Comparison of ENCODE assay signal across 36 cellular contexts in the genomic region with DNA sequence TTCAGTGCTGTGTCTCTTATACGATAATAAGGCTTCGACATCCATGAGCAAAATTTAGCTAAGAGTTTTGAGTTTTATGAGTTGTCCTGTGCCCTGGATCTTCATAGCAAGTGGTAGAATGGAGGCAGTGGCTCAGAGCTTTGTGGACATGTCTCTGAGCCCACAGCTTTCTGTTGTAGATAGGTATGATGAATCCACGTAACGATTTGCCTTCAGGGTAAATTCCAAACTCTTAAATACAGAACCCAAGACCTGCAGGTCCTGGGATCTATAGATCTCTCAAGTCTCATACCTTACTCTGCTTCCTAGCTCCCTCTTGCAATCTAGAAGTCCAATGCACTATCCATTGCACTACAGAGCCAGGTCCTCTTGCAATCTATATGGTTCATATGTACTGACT. TPM values are rescaled to one million over a fixed set of nuclear protein-coding genes. Genes with fewer than 3 reads are reported as not detected.
A peak's percentile ranks its signal among the peaks of the same experiment; 100 is the strongest.
DNase-seq lines count a peak whose midpoint lies in the region; ATAC-seq, FAIRE-seq and TF ChIP-seq lines count a peak whose summit lies in the region.
"Had no signal": no experiment of that assay in that cellular context is flagged by ENCODE, and none has a peak within 500 bp of the region (broad histone marks: within the 10 kb centered on the region; RNA-seq: fewer than 3 reads in every experiment).

No MANE protein-coding gene starts in this region.

- no peak overlapping the region for H2BK12ac ChIP-seq in trophoblast cell (ENCODE audit: low read length)

- no peak overlapping the region for H2AFZ ChIP-seq in trophoblast cell (ENCODE audit: insufficient read depth, low read length, poor library complexity)

- no peak overlapping the region for H3K4me3 ChIP-seq in esophagus muscularis mucosa
- no peak overlapping the region for H3K4me3 ChIP-seq in trophoblast cell (ENCODE audit: low read depth, low read length)
- H3K4me3 ChIP-seq: A549; BLaER1; BLaER1 treated with 17β-estradiol and CSF1 and Interleukin-3, amounts not matched to agents 10 nM and 100 nM had no signal

- H3K9me3 ChIP-seq in esophagus muscularis mucosa (no peaks in the 10 kb centered on the region), trophoblast cell (ENCODE audit: insufficient read depth, low read depth, low read length) (no peaks in the 10 kb centered on the region)
- H3K9me3 ChIP-seq: A549; BE2C; BLaER1; BLaER1 treated with 17β-estradiol and CSF1 and Interleukin-3, amounts not matched to agents 10 nM and 100 nM; Caco-2 had no signal

- no peaks in the 10 kb centered on the region for H3K9me3 Mint-ChIP-seq in naive thymus-derived CD8-positive, alpha-beta T cell
- no peaks in the 10 kb centered on the region for H3K9me3 Mint-ChIP-seq in activated T-helper 2 cell treated with anti-CD3 and anti-CD28 coated beads, Interferon-gamma antibody, Interleukin-2, Interleukin-4, amounts not matched to agents 10 μg/mL and 5 μg/mL and 100 μg/mL, durations not matched to agents 14 hours and 24 hours and 36 hours
- H3K9me3 Mint-ChIP-seq: CD4-positive, alpha-beta memory T cell; CD4-positive, alpha-beta T cell; CD8-positive, alpha-beta memory T cell; CD8-positive, alpha-beta T cell had no signal

- no peak overlapping the region for H3K4me3 Mint-ChIP-seq in naive thymus-derived CD8-positive, alpha-beta T cell
- H3K4me3 Mint-ChIP-seq in activated T-helper 2 cell treated with anti-CD3 and anti-CD28 coated beads, Interferon-gamma antibody, Interleukin-2, Interleukin-4, amounts not matched to agents 10 μg/mL and 5 μg/mL and 100 μg/mL, durations not matched to agents 14 hours and 24 hours and 36 hours (ENCODE audit: low read depth) = no peak overlapping the region
- H3K4me3 Mint-ChIP-seq: B cell; CD14-positive monocyte; CD4-positive, alpha-beta memory T cell; CD4-positive, alpha-beta T cell; CD4-positive, CD25-positive, alpha-beta regulatory T cell; CD8-positive, alpha-beta memory T cell; CD8-positive, alpha-beta T cell had no signal

- TF ChIP-seq POLR2A in H54 (IDR thresholded peaks at IDR 0.05; ENCODE audit: low read depth, low read length) (no peak), esophagus muscularis mucosa (IDR thresholded peaks at IDR 0.05; ENCODE audit: low read depth) (no peak)

- no peak overlapping the region for H3K4ac ChIP-seq in trophoblast cell (ENCODE audit: low read depth, low read length)

- H3K79me1 ChIP-seq in trophoblast cell (ENCODE audit: low read length) = no peaks in the 10 kb centered on the region

- H3K23ac ChIP-seq in trophoblast cell (ENCODE audit: low read length) = no peak overlapping the region

- no peaks in the 10 kb centered on the region for H3K36me3 ChIP-seq in esophagus muscularis mucosa
- no peaks in the 10 kb centered on the region for H3K36me3 ChIP-seq in trophoblast cell (ENCODE audit: control insufficient read depth in 1 of 2, insufficient read depth in 2 of 2, low read length in 2 of 2)
- H3K36me3 ChIP-seq: BE2C; BLaER1; BLaER1 treated with 17β-estradiol and CSF1 and Interleukin-3, amounts not matched to agents 10 nM and 100 nM had no signal

- H3K9ac ChIP-seq in trophoblast cell (ENCODE audit: low read length) = no peak overlapping the region
- H3K9ac ChIP-seq: BLaER1; BLaER1 treated with 17β-estradiol and CSF1 and Interleukin-3, amounts not matched to agents 10 nM and 100 nM had no signal

- no peak overlapping the region for H3K18ac ChIP-seq in trophoblast cell (ENCODE audit: low read length)

- H4K91ac ChIP-seq in trophoblast cell (ENCODE audit: low read depth, low read length) = no peak overlapping the region

- H4K12ac ChIP-seq in trophoblast cell (ENCODE audit: low read depth, low read length) = no peak overlapping the region

- POLR2A ChIA-PET in naive thymus-derived CD8-positive, alpha-beta T cell (lab: Charles Lee) = no interaction called here

- peak; percentile 4 for DNase-seq in ELF-1 (ENCODE audit: low read depth, low spot score)
- no peak for DNase-seq in H54 (ENCODE audit: insufficient read length, low spot score)
- DNase-seq in esophagus muscularis mucosa (ENCODE audit: extremely low spot score) = peak; percentile 66
- DNase-seq in trophoblast cell = peak; percentile 35 to 91
- DNase-seq in NCI-H1436 (lab: John Stamatoyannopoulos, UW) = no peak
- DNase-seq in naive thymus-derived CD8-positive, alpha-beta T cell = no peak
- no peak for DNase-seq in activated T-helper 2 cell treated with anti-CD3 and anti-CD28 coated beads, Interferon-gamma antibody, Interleukin-2, Interleukin-4, amounts not matched to agents 10 μg/mL and 5 μg/mL and 100 μg/mL, durations not matched to agents 14 hours and 24 hours and 36 hours (ENCODE audit: low spot score)
- DNase-seq: 8988T; ACHN; AML-193; BE2C; C1 segment of cervical spinal cord; Caco-2; Calu3; CD4-positive, alpha-beta memory T cell; CD4-positive, alpha-beta T cell; CD4-positive, CD25-positive, alpha-beta regulatory T cell; CD8-positive, alpha-beta memory T cell; CD8-positive, alpha-beta T cell; COR-L47; DMS 273 treated with DMSO at 0.1 percent for 48 hours; DMS153; DMS53; DMS79; DMS79 treated with DMSO at 0.1 percent for 48 hours; DND-41; EL had no signal

- H3K27ac ChIP-seq in esophagus muscularis mucosa (replicated peaks in 1 of 4) (no peak overlapping the region), trophoblast cell (ENCODE audit: low read depth, low read length) (no peak overlapping the region)
- H3K27ac ChIP-seq: 22Rv1; A549; BLaER1; BLaER1 treated with 17β-estradiol and CSF1 and Interleukin-3, amounts not matched to agents 10 nM and 100 nM; C4-2B had no signal

- no peak overlapping the region for H3K14ac ChIP-seq in trophoblast cell (ENCODE audit: low read length)

- H3K4me1 Mint-ChIP-seq in naive thymus-derived CD8-positive, alpha-beta T cell = no peaks in the 10 kb centered on the region
- no peaks in the 10 kb centered on the region for H3K4me1 Mint-ChIP-seq in activated T-helper 2 cell treated with anti-CD3 and anti-CD28 coated beads, Interferon-gamma antibody, Interleukin-2, Interleukin-4, amounts not matched to agents 10 μg/mL and 5 μg/mL and 100 μg/mL, durations not matched to agents 14 hours and 24 hours and 36 hours (ENCODE audit: low read depth)
- H3K4me1 Mint-ChIP-seq: B cell; CD14-positive monocyte; CD4-positive, alpha-beta memory T cell; CD4-positive, CD25-positive, alpha-beta regulatory T cell; CD8-positive, alpha-beta memory T cell had no signal

- TF ChIP-seq EP300 in esophagus muscularis mucosa (IDR thresholded peaks at IDR 0.05) = no peak

- no peak overlapping the region for H2BK120ac ChIP-seq in trophoblast cell (ENCODE audit: insufficient read depth, low read length, poor library complexity)

- H4K8ac ChIP-seq in trophoblast cell (ENCODE audit: low read depth, low read length) = no peak overlapping the region

- no peak for TF ChIP-seq CTCF in esophagus muscularis mucosa (IDR thresholded peaks at IDR 0.05)

- no peak overlapping the region for H3K27ac Mint-ChIP-seq in naive thymus-derived CD8-positive, alpha-beta T cell
- H3K27ac Mint-ChIP-seq in activated T-helper 2 cell treated with anti-CD3 and anti-CD28 coated beads, Interferon-gamma antibody, Interleukin-2, Interleukin-4, amounts not matched to agents 10 μg/mL and 5 μg/mL and 100 μg/mL, durations not matched to agents 14 hours and 24 hours and 36 hours = no peak overlapping the region
- H3K27ac Mint-ChIP-seq: B cell; CD14-positive monocyte; CD4-positive, alpha-beta memory T cell; CD4-positive, alpha-beta T cell; CD4-positive, CD25-positive, alpha-beta regulatory T cell; CD8-positive, alpha-beta memory T cell; CD8-positive, alpha-beta T cell had no signal

- H3K36me3 Mint-ChIP-seq in naive thymus-derived CD8-positive, alpha-beta T cell = no peaks in the 10 kb centered on the region
- no peaks in the 10 kb centered on the region for H3K36me3 Mint-ChIP-seq in activated T-helper 2 cell treated with anti-CD3 and anti-CD28 coated beads, Interferon-gamma antibody, Interleukin-2, Interleukin-4, amounts not matched to agents 10 μg/mL and 5 μg/mL and 100 μg/mL, durations not matched to agents 14 hours and 24 hours and 36 hours (ENCODE audit: low read depth)
- H3K36me3 Mint-ChIP-seq: CD14-positive monocyte; CD4-positive, alpha-beta memory T cell; CD4-positive, CD25-positive, alpha-beta regulatory T cell; CD8-positive, alpha-beta memory T cell; CD8-positive, alpha-beta T cell had no signal

- H3K27me3 Mint-ChIP-seq in naive thymus-derived CD8-positive, alpha-beta T cell = peaks cover 0 to 3% (median 0%) of the 10 kb centered on the region in 5 donors
- H3K27me3 Mint-ChIP-seq in activated T-helper 2 cell treated with anti-CD3 and anti-CD28 coated beads, Interferon-gamma antibody, Interleukin-2, Interleukin-4, amounts not matched to agents 10 μg/mL and 5 μg/mL and 100 μg/mL, durations not matched to agents 14 hours and 24 hours and 36 hours (ENCODE audit: low read depth) = no peaks in the 10 kb centered on the region
- H3K27me3 Mint-ChIP-seq: CD4-positive, alpha-beta T cell had no signal

- H3K79me2 ChIP-seq in trophoblast cell (ENCODE audit: control insufficient read depth, insufficient read depth, low read length, poor library complexity) = no peaks in the 10 kb centered on the region

- WGBS in esophagus muscularis mucosa = 97% methylated on average over 4 of the region's 4 CpGs
- no CpG with 5 or more reads among the region's 4 CpGs for WGBS in trophoblast cell (ENCODE audit: extremely low coverage, insufficient coverage, insufficient read length)

- FAIRE-seq in H54 (lab: Jason Lieb, UNC) = peak; percentile 58
- FAIRE-seq: A549, D721Med had no signal

- H3K27me3 ChIP-seq in esophagus muscularis mucosa (no peaks in the 10 kb centered on the region), trophoblast cell (ENCODE audit: insufficient read depth, low read length) (no peaks in the 10 kb centered on the region)
- H3K27me3 ChIP-seq: BE2C; BLaER1; BLaER1 treated with 17β-estradiol and CSF1 and Interleukin-3, amounts not matched to agents 10 nM and 100 nM had no signal

- H3K4me1 ChIP-seq in esophagus muscularis mucosa (no peaks in the 10 kb centered on the region), trophoblast cell (ENCODE audit: control insufficient read depth in 1 of 2, insufficient read depth in 2 of 2, low read length in 2 of 2) (no peaks in the 10 kb centered on the region)
- H3K4me1 ChIP-seq: A549; BE2C; BLaER1; BLaER1 treated with 17β-estradiol and CSF1 and Interleukin-3, amounts not matched to agents 10 nM and 100 nM; Caco-2 had no signal

- no peak overlapping the region for H3K4me2 ChIP-seq in trophoblast cell (ENCODE audit: low read length)
- H3K4me2 ChIP-seq: A549; BLaER1; BLaER1 treated with 17β-estradiol and CSF1 and Interleukin-3, amounts not matched to agents 10 nM and 100 nM had no signal

- ATAC-seq in naive thymus-derived CD8-positive, alpha-beta T cell = no peak
- ATAC-seq in GM21360 (IDR thresholded peaks at IDR 0.05; ENCODE audit: unreplicated experiment) = no peak
- ATAC-seq: A549; CD8-positive, alpha-beta T cell had no signal

- H2AK5ac ChIP-seq in trophoblast cell (ENCODE audit: low read length) = no peak overlapping the region

- intact Hi-C loops in esophagus muscularis mucosa (cut with DNase I) = no loop called here
- intact Hi-C loops in activated T-helper 2 cell treated with anti-CD3 and anti-CD28 coated beads, Interferon-gamma antibody, Interleukin-2, Interleukin-4, amounts not matched to agents 10 μg/mL and 5 μg/mL and 100 μg/mL, durations not matched to agents 14 hours and 24 hours and 36 hours (cut with micrococcal nuclease) = no loop called here

- H2BK5ac ChIP-seq in trophoblast cell (ENCODE audit: low read depth, low read length, poor library complexity) = no peak overlapping the region

RNA-seq across cellular contexts. Expression of a gene that starts 59.5 kb away (rescaled TPM):
- total RNA-seq in esophagus muscularis mucosa = 10 to 100 TPM; 30.0 to 36.1 (median 34.3) TPM
- polyA plus RNA-seq in trophoblast cell (2013) = 103 and 108 TPM in 2 replicates
- 100 to 1,000 TPM; 101 to 110 TPM for total RNA-seq in naive thymus-derived CD8-positive, alpha-beta T cell
- 10 to 100 TPM; 25.3 to 37.8 (median 35.6) TPM for polyA plus RNA-seq in naive thymus-derived CD8-positive, alpha-beta T cell
- total RNA-seq in activated T-helper 2 cell treated with anti-CD3 and anti-CD28 coated beads, Interferon-gamma antibody, Interleukin-2, Interleukin-4, amounts not matched to agents 10 μg/mL and 5 μg/mL and 100 μg/mL, durations not matched to agents 14 hours and 24 hours and 36 hours = 20.7 and 21.7 TPM in 2 replicates

Comparison
In these comparisons a context has a peak if more than half of its experiments do, and no peak if none do; other contexts are left out.
1. DNase-seq: peak in ELF-1 (single experiment), esophagus muscularis mucosa (single experiment) and trophoblast cell (2 of 2); none in H54 (single experiment), NCI-H1436 (single experiment), naive thymus-derived CD8-positive, alpha-beta T cell (0 of 10) and activated T-helper 2 cell treated with anti-CD3 and anti-CD28 coated beads, Interferon-gamma antibody, Interleukin-2, Interleukin-4, amounts not matched to agents 10 μg/mL and 5 μg/mL and 100 μg/mL, durations not matched to agents 14 hours and 24 hours and 36 hours (single experiment).